ENCODE assay signal across 1 cellular context in genomic region chr7:28458732-28459131, GRCh38.
TF ChIP-seq lines count a peak whose summit lies in the region.

No MANE protein-coding gene starts in this region.

TF ChIP-seq in WTC11, 78 proteins besides CTCF, POLR2A, EP300 and RAD21 (continued from another document):
- TF ChIP-seq ZNF512 (CRISPR knock-in tag; IDR thresholded peaks at IDR 0.05; ENCODE audit: borderline replicate concordance): no peak
- no peak for TF ChIP-seq ATF2 (CRISPR knock-in tag; IDR thresholded peaks at IDR 0.05; ENCODE audit: borderline replicate concordance, low read depth)
